ENCODE assay signal across 14 cellular contexts in the genomic region with DNA sequence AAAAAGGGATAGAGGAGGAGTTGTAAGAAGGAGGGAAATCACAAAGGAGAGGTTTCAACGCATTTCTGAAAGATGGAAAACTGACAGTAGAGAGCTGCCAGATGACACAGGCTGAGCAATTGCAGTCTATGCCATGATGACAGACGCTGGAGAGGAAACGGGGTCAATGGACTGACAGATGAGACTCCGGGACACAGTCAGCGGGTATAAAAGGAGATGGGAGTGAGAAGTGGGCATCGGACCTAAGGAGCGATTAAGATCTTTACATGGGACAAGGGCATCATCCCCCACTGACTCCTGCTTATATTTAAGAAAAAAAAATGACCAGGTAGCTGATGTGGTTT. TPM values are rescaled to one million over a fixed set of nuclear protein-coding genes. Genes with fewer than 3 reads are reported as not detected.
DNase-seq lines count a peak whose midpoint lies in the region; ATAC-seq and TF ChIP-seq lines count a peak whose summit lies in the region.
"Had no signal": no experiment of that assay in that cellular context is flagged by ENCODE, and none has a peak within 500 bp of the region (broad histone marks: within the 10 kb centered on the region; RNA-seq: fewer than 3 reads in every experiment).

No MANE protein-coding gene starts in this region.

- H3K4me2 ChIP-seq in Karpas-422 (ENCODE audit: low read depth, low read length, poor library complexity, severe bottlenecking) (peak overlapping the region; percentile 76), osteoblast (ENCODE audit: insufficient read depth, low read length) (no peak overlapping the region)
- H3K4me2 ChIP-seq: A549, BLaER1 had no signal

- H3K9me2 ChIP-seq in Karpas-422 (replicated peaks; ENCODE audit: insufficient read depth, low read length) = no peaks in the 10 kb centered on the region

- H3K4me3 Mint-ChIP-seq in stimulated activated memory B cell treated with anti-CD40 and anti-IgM and Interleukin-4, amounts not matched to agents 10 μg/mL and 1 μg/mL and 100 μg/mL, for 72 hours = no peak overlapping the region

- H3K9ac ChIP-seq in Karpas-422 (ENCODE audit: low read length) = no peak overlapping the region
- H3K9ac ChIP-seq: BLaER1 had no signal

- H3K36me3 ChIP-seq in Karpas-422 (ENCODE audit: insufficient read depth, low read length) (no peaks in the 10 kb centered on the region), osteoblast (ENCODE audit: insufficient read depth, low read length) (no peaks in the 10 kb centered on the region)
- H3K36me3 ChIP-seq: BLaER1 had no signal

- ATAC-seq in stimulated activated memory B cell treated with anti-CD40 and anti-IgM and Interleukin-4, amounts not matched to agents 10 μg/mL and 1 μg/mL and 100 μg/mL, for 72 hours = no peak
- ATAC-seq: A549 had no signal

- DNase-seq in G401 (ENCODE audit: low spot score) (peak; percentile 64), Karpas-422 (no peak), cerebellum (ENCODE audit: low spot score) (peak; percentile 55), osteoblast (ENCODE audit: insufficient read length, low spot score, missing footprints) (peak; percentile 49), coronary artery (ENCODE audit: low spot score) (no peak)
- DNase-seq in stimulated activated CD4-positive, alpha-beta T cell treated with anti-CD3 and anti-CD28 coated beads, Interleukin-2, amount 100 ng/mL, for 48 hours = no peak
- DNase-seq: CD4-positive, alpha-beta memory T cell; KG1; NCI-H187; NCI-H226 had no signal

- H2AFZ ChIP-seq in Karpas-422 (ENCODE audit: low read length) (no peak overlapping the region), osteoblast (ENCODE audit: low read length) (no peak overlapping the region)

- TF ChIP-seq CTCF in osteoblast (IDR thresholded peaks at IDR 0.05; ENCODE audit: extremely low read depth, low read depth, low read length) = no peak
- TF ChIP-seq CTCF in coronary artery (IDR thresholded peaks at IDR 0.05) = no peak

- peak overlapping the region; percentile 56; the same call in 1 of the 2 replicates for H3K4me3 ChIP-seq in Karpas-422 (ENCODE audit: low read length)
- H3K4me3 ChIP-seq in osteoblast (ENCODE audit: insufficient read depth, low read length) = no peak overlapping the region
- no peak overlapping the region for H3K4me3 ChIP-seq in coronary artery
- H3K4me3 ChIP-seq: A549, BLaER1 had no signal

- H3K79me2 ChIP-seq in Karpas-422 (ENCODE audit: low read length) (no peaks in the 10 kb centered on the region), osteoblast (ENCODE audit: insufficient read depth, low read length) (no peaks in the 10 kb centered on the region)

- no peaks in the 10 kb centered on the region for H4K20me1 ChIP-seq in Karpas-422 (ENCODE audit: insufficient read depth, low read depth, low read length)
- no peaks in the 10 kb centered on the region for H4K20me1 ChIP-seq in osteoblast (ENCODE audit: insufficient read depth, low read length)

- peaks cover 31% of the 10 kb centered on the region for H3K4me1 Mint-ChIP-seq in stimulated activated memory B cell treated with anti-CD40 and anti-IgM and Interleukin-4, amounts not matched to agents 10 μg/mL and 1 μg/mL and 100 μg/mL, for 72 hours

- no peaks in the 10 kb centered on the region for H3K9me3 Mint-ChIP-seq in stimulated activated memory B cell treated with anti-CD40 and anti-IgM and Interleukin-4, amounts not matched to agents 10 μg/mL and 1 μg/mL and 100 μg/mL, for 72 hours
- H3K9me3 Mint-ChIP-seq: CD4-positive, alpha-beta memory T cell had no signal

- H3K27me3 Mint-ChIP-seq in stimulated activated memory B cell treated with anti-CD40 and anti-IgM and Interleukin-4, amounts not matched to agents 10 μg/mL and 1 μg/mL and 100 μg/mL, for 72 hours = peaks cover 49% of the 10 kb centered on the region

- H3K27ac Mint-ChIP-seq in stimulated activated memory B cell treated with anti-CD40 and anti-IgM and Interleukin-4, amounts not matched to agents 10 μg/mL and 1 μg/mL and 100 μg/mL, for 72 hours = no peak overlapping the region

- no peaks in the 10 kb centered on the region for H3K36me3 Mint-ChIP-seq in stimulated activated memory B cell treated with anti-CD40 and anti-IgM and Interleukin-4, amounts not matched to agents 10 μg/mL and 1 μg/mL and 100 μg/mL, for 72 hours

- H3K4me1 ChIP-seq in Karpas-422 (ENCODE audit: low read length) = peaks cover 51% of the 10 kb centered on the region
- no peaks in the 10 kb centered on the region for H3K4me1 ChIP-seq in osteoblast (ENCODE audit: insufficient read depth, low read length)

- H3K27me3 ChIP-seq in Karpas-422 (ENCODE audit: low read length) (no peaks in the 10 kb centered on the region; the same call in 1 of the 2 replicates), osteoblast (ENCODE audit: insufficient read depth, low read length) (peaks cover 74% of the 10 kb centered on the region)

- H3K27ac ChIP-seq in Karpas-422 (ENCODE audit: low read length) = no peak overlapping the region; the same call in 1 of the 2 replicates
- no peak overlapping the region for H3K27ac ChIP-seq in osteoblast (ENCODE audit: low read depth, low read length)
- no peak overlapping the region for H3K27ac ChIP-seq in coronary artery
- H3K27ac ChIP-seq: A549, BLaER1 had no signal

- H3K9me3 ChIP-seq in Karpas-422 (ENCODE audit: low read length) (no peaks in the 10 kb centered on the region), osteoblast (ENCODE audit: low read depth, low read length) (no peaks in the 10 kb centered on the region)
- H3K9me3 ChIP-seq: A549, BLaER1 had no signal

- in situ Hi-C loops in G401 (cut with HindIII; ENCODE audit: low sequenced_read_pairs) = no loop called here

RNA-seq across cellular contexts. Expression of gene CYS1, which starts 4.3 kb away (rescaled TPM):
- total RNA-seq in G401 (2014; rRNA removed; shearing (Covaris generic)) = 11.2 and 14.1 TPM in 2 replicates
- total RNA-seq in Karpas-422 (2014; rRNA removed; shearing (Covaris generic); ENCODE audit: low replicate concordance) = 0.54 TPM in 1 of 2 replicates, not detected in the other
- total RNA-seq in cerebellum (0.45 TPM), osteoblast (0.36 and 1.5 TPM in 2 replicates)
- total RNA-seq: CD4-positive, alpha-beta memory T cell; HepG2 had no signal

RNA-seq across cellular contexts. Expression of gene RRM2, which starts 38.0 kb away (rescaled TPM):
- 17.8 and 21.9 TPM in 2 replicates for total RNA-seq in G401 (2014; rRNA removed; shearing (Covaris generic))
- total RNA-seq in Karpas-422 (2014; rRNA removed; shearing (Covaris generic); ENCODE audit: low replicate concordance) = 22.6 and 24.8 TPM in 2 replicates
- total RNA-seq in cerebellum = 18.6 TPM
- total RNA-seq in osteoblast = 4.3 and 7.4 TPM in 2 replicates

RNA-seq across cellular contexts. Expression of gene KLF11, which starts 41.2 kb away (rescaled TPM):
- total RNA-seq in G401 (2014; rRNA removed; shearing (Covaris generic)) = 4.4 and 6.9 TPM in 2 replicates
- total RNA-seq in Karpas-422 (2014; rRNA removed; shearing (Covaris generic); ENCODE audit: low replicate concordance) = not detected in 2 replicates
- 10.7 TPM for total RNA-seq in cerebellum
- total RNA-seq in osteoblast = 6.8 and 8.3 TPM in 2 replicates

Comparison
In these comparisons a context has a peak if more than half of its experiments do, and no peak if none do; other contexts are left out.
1. DNase-seq: peak in G401 (single experiment), cerebellum (single experiment) and osteoblast (single experiment); none in Karpas-422 (single experiment), stimulated activated CD4-positive, alpha-beta T cell treated with anti-CD3 and anti-CD28 coated beads, Interleukin-2, amount 100 ng/mL, for 48 hours (0 of 2) and coronary artery (single experiment).